Comparison of ENCODE assay signal across 17 cellular contexts in genomic region chr4:26452565-26453531, GRCh38. TPM values are rescaled to one million over a fixed set of nuclear protein-coding genes. Genes with fewer than 3 reads are reported as not detected.
A peak's percentile ranks its signal among the peaks of the same experiment; 100 is the strongest.
DNase-seq lines count a peak whose midpoint lies in the region; ATAC-seq and TF ChIP-seq lines count a peak whose summit lies in the region.
"Had no signal": no experiment of that assay in that cellular context is flagged by ENCODE, and none has a peak within 500 bp of the region (broad histone marks: within the 10 kb centered on the region; RNA-seq: fewer than 3 reads in every experiment).

No MANE protein-coding gene starts in this region.

- BruUV-seq in PC-3 (replicated peaks; lab: Mats Ljungman, UMichigan): no TSS peak

- H3K4me1 Mint-ChIP-seq in stimulated activated naive CD8-positive, alpha-beta T cell treated with anti-CD3 and anti-CD28 coated beads, Interleukin-15, amount 100 ng/mL, for 72 hours: no peaks in the 10 kb centered on the region
- H3K4me1 Mint-ChIP-seq in CD8-positive, alpha-beta T cell (ENCODE audit: low read depth): peaks cover 9% of the 10 kb centered on the region

- no peaks in the 10 kb centered on the region for H3K27me3 ChIP-seq in CD8-positive, alpha-beta T cell (ENCODE audit: insufficient read depth, low read length)
- H3K27me3 ChIP-seq in PC-3 (ENCODE audit: low read length): no peaks in the 10 kb centered on the region
- H3K27me3 ChIP-seq: adrenal gland, testis had no signal

- no peaks in the 10 kb centered on the region for H3K36me3 Mint-ChIP-seq in CD8-positive, alpha-beta T cell
- H3K36me3 Mint-ChIP-seq: natural killer cell treated with Interleukin-12 subunit alpha and Interleukin-12 subunit beta and Interleukin-15 and Interleukin-18, amount 100 ng/mL, for 72 hours had no signal

- H3K27ac ChIP-seq in CD8-positive, alpha-beta T cell (ENCODE audit: low read depth, low read length): no peak overlapping the region
- no peak overlapping the region for H3K27ac ChIP-seq in PC-3 (ENCODE audit: low read length)
- H3K27ac ChIP-seq: adrenal gland, testis, WERI-Rb-1 had no signal

- no peaks in the 10 kb centered on the region for H3K9me3 ChIP-seq in CD8-positive, alpha-beta T cell (ENCODE audit: low read length)
- H3K9me3 ChIP-seq in PC-3 (ENCODE audit: low read length): no peaks in the 10 kb centered on the region
- H3K9me3 ChIP-seq: adrenal gland, testis had no signal

- intact Hi-C loops in CD8-positive, alpha-beta T cell (cut with DNase I, micrococcal nuclease): no loop called here
- intact Hi-C loops in PC-3 (cut with micrococcal nuclease): loop anchor here (10.0 kb wide), 1 partner anchor 112 kb away; no protein-coding TSS in a partner anchor

- no peak overlapping the region for H3K4me3 Mint-ChIP-seq in stimulated activated naive CD8-positive, alpha-beta T cell treated with anti-CD3 and anti-CD28 coated beads, Interleukin-15, amount 100 ng/mL, for 72 hours
- H3K4me3 Mint-ChIP-seq in CD8-positive, alpha-beta T cell: no peak overlapping the region
- H3K4me3 Mint-ChIP-seq: natural killer cell treated with Interleukin-12 subunit alpha and Interleukin-12 subunit beta and Interleukin-15 and Interleukin-18, amount 100 ng/mL, for 72 hours had no signal

- peaks cover under 1% of the 10 kb centered on the region for H3K4me1 ChIP-seq in CD8-positive, alpha-beta T cell (ENCODE audit: insufficient read depth, low read length)
- H3K4me1 ChIP-seq in PC-3 (ENCODE audit: insufficient read depth, low read length): no peaks in the 10 kb centered on the region
- H3K4me1 ChIP-seq: adrenal gland, testis had no signal

- ATAC-seq in stimulated activated naive CD8-positive, alpha-beta T cell treated with anti-CD3 and anti-CD28 coated beads, Interleukin-15, Interleukin-2, amounts not matched to agents 100 U/mL and 50 U/mL, for 24 hours: peak; percentile 12
- no peak for ATAC-seq in stimulated activated naive CD8-positive, alpha-beta T cell treated with anti-CD3 and anti-CD28 coated beads, Interleukin-15, amount 100 ng/mL, for 72 hours
- no peak for ATAC-seq in CD8-positive, alpha-beta T cell
- ATAC-seq in PC-3: no peak

- no peak overlapping the region for H3K4me3 ChIP-seq in CD8-positive, alpha-beta T cell (ENCODE audit: low read depth, low read length)
- H3K4me3 ChIP-seq in PC-3 (ENCODE audit: low read length): no peak overlapping the region
- H3K4me3 ChIP-seq: adrenal gland, testis had no signal

- no peaks in the 10 kb centered on the region for H3K36me3 ChIP-seq in CD8-positive, alpha-beta T cell (ENCODE audit: insufficient read depth, low read length)
- no peaks in the 10 kb centered on the region for H3K36me3 ChIP-seq in PC-3 (ENCODE audit: low read depth, low read length)
- H3K36me3 ChIP-seq: adrenal gland, WERI-Rb-1 had no signal

- peaks cover 4 to 9% of the 10 kb centered on the region in 2 donors for H3K9me3 Mint-ChIP-seq in stimulated activated naive CD8-positive, alpha-beta T cell treated with anti-CD3 and anti-CD28 coated beads, Interleukin-15, amount 100 ng/mL, for 72 hours
- H3K9me3 Mint-ChIP-seq in CD8-positive, alpha-beta T cell: peaks cover 3% of the 10 kb centered on the region
- H3K9me3 Mint-ChIP-seq: natural killer cell treated with Interleukin-12 subunit alpha and Interleukin-12 subunit beta and Interleukin-15 and Interleukin-18, amount 100 ng/mL, for 72 hours had no signal

- H3K27me3 Mint-ChIP-seq in stimulated activated naive CD8-positive, alpha-beta T cell treated with anti-CD3 and anti-CD28 coated beads, Interleukin-15, amount 100 ng/mL, for 72 hours: peaks cover 21% of the 10 kb centered on the region
- H3K27me3 Mint-ChIP-seq in CD8-positive, alpha-beta T cell (ENCODE audit: low read depth): no peaks in the 10 kb centered on the region

- no peak overlapping the region for H2AFZ ChIP-seq in PC-3 (ENCODE audit: low read length)

- no peak for DNase-seq in stimulated activated naive CD8-positive, alpha-beta T cell treated with anti-CD3 and anti-CD28 coated beads, Interleukin-15, Interleukin-2, amounts not matched to agents 100 U/mL and 50 U/mL, for 24 hours
- DNase-seq in stimulated activated naive CD8-positive, alpha-beta T cell treated with anti-CD3 and anti-CD28 coated beads, Interleukin-15, amount 100 ng/mL, for 72 hours: no peak
- peak; percentile 79 for DNase-seq in NCI-H510A treated with DMSO at 0.1 percent for 48 hours (lab: John Stamatoyannopoulos, UW)
- peak; percentile 31 for DNase-seq in iPS-NIHi11 (ENCODE audit: low spot score)
- DNase-seq in CD8-positive, alpha-beta T cell: no peak
- DNase-seq in PC-3: no peak
- no peak for DNase-seq in SIG-M5 treated with dmso at 0.1 percent for 504 hours (lab: John Stamatoyannopoulos, UW; ENCODE audit: unreplicated experiment)
- DNase-seq in H4 (ENCODE audit: low spot score): no peak
- DNase-seq: adrenal gland, kidney glomerular epithelial cell, NCI-H524 treated with DMSO at 0.1 percent for 48 hours, Right ventricle myocardium superior, testis, WERI-Rb-1 had no signal

- H3K9ac ChIP-seq in PC-3 (ENCODE audit: low read length): no peak overlapping the region

- no peaks in the 10 kb centered on the region for H3K79me2 ChIP-seq in PC-3 (ENCODE audit: low read length)

- H3F3A ChIP-seq in PC-3 (ENCODE audit: low read length, unreplicated experiment): no peaks in the 10 kb centered on the region

- H3K9me2 ChIP-seq in PC-3 (replicated peaks; ENCODE audit: low read length): no peaks in the 10 kb centered on the region

- no peak for TF ChIP-seq CTCF in CD8-positive, alpha-beta T cell (IDR thresholded peaks at IDR 0.05)
- TF ChIP-seq CTCF in PC-3 (conservative IDR thresholded peaks at IDR 0.05; ENCODE audit: low read depth, low read length): no peak

- no peak overlapping the region for H3K4me2 ChIP-seq in PC-3 (ENCODE audit: low read length)

- POLR2A ChIA-PET in CD8-positive, alpha-beta T cell (lab: Charles Lee): no interaction called here
- POLR2A ChIA-PET in PC-3 (lab: Charles Lee; ENCODE audit: unreplicated experiment): no interaction called here

- H3K27ac Mint-ChIP-seq in stimulated activated naive CD8-positive, alpha-beta T cell treated with anti-CD3 and anti-CD28 coated beads, Interleukin-15, amount 100 ng/mL, for 72 hours: no peak overlapping the region
- no peak overlapping the region for H3K27ac Mint-ChIP-seq in CD8-positive, alpha-beta T cell

- H4K20me1 ChIP-seq in PC-3 (ENCODE audit: low read length): no peaks in the 10 kb centered on the region

- CTCF ChIA-PET in CD8-positive, alpha-beta T cell (lab: Charles Lee): interaction anchor here (0.9 to 1.7 kb wide), 3 partner anchors 9 to 465 kb away, joined by 3 to 8 read pairs (median 3); no protein-coding TSS in a partner anchor
- CTCF ChIA-PET in PC-3 (lab: Charles Lee): no interaction called here

RNA-seq across cellular contexts. Expression of gene CCKAR, which starts 37.4 kb away (rescaled TPM):
- not detected for total RNA-seq in CD8-positive, alpha-beta T cell
- not detected in 2 replicates for total RNA-seq in PC-3 (2014; rRNA removed)
- 0.08 TPM in 1 of 2 replicates, not detected in the other for total RNA-seq in H4 (2014; rRNA removed; shearing (Covaris generic))
- total RNA-seq: dermis microvascular lymphatic vessel endothelial cell; natural killer cell treated with Interleukin-12 subunit alpha and Interleukin-12 subunit beta and Interleukin-15 and Interleukin-18, amount 100 ng/mL, for 72 hours; Right ventricle myocardium superior; skeletal muscle tissue had no signal

Comparison
In these comparisons a context has a peak if more than half of its experiments do, and no peak if none do; other contexts are left out.
1. DNase-seq: peak in NCI-H510A treated with DMSO at 0.1 percent for 48 hours (single experiment) and iPS-NIHi11 (single experiment); none in stimulated activated naive CD8-positive, alpha-beta T cell treated with anti-CD3 and anti-CD28 coated beads, Interleukin-15, Interleukin-2, amounts not matched to agents 100 U/mL and 50 U/mL, for 24 hours (single experiment), stimulated activated naive CD8-positive, alpha-beta T cell treated with anti-CD3 and anti-CD28 coated beads, Interleukin-15, amount 100 ng/mL, for 72 hours (0 of 2), CD8-positive, alpha-beta T cell (0 of 7), PC-3 (single experiment), SIG-M5 treated with dmso at 0.1 percent for 504 hours (single experiment) and H4 (single experiment).